In genomic region chr1:192803501-192803900, GRCh38 we compare ENCODE assay signal across 25 cellular contexts. TPM values are rescaled to one million over a fixed set of nuclear protein-coding genes. Genes with fewer than 3 reads are reported as not detected.
DNase-seq lines count a peak whose midpoint lies in the region; ATAC-seq, FAIRE-seq and TF ChIP-seq lines count a peak whose summit lies in the region.
"Had no signal": no experiment of that assay in that cellular context is flagged by ENCODE, and none has a peak within 500 bp of the region (broad histone marks: within the 10 kb centered on the region; RNA-seq: fewer than 3 reads in every experiment).

No MANE protein-coding gene starts in this region.

- H3K9me2 ChIP-seq in GM23248 (ENCODE audit: insufficient read depth) = no peaks in the 10 kb centered on the region

- no peak overlapping the region for H3K27ac Mint-ChIP-seq in activated naive CD4-positive, alpha-beta T cell treated with anti-CD3 and anti-CD28 coated beads for 36 hours
- H3K27ac Mint-ChIP-seq: CD4-positive, alpha-beta T cell; H9 had no signal

- H3K4me1 ChIP-seq in GM23248 (ENCODE audit: insufficient read depth) = peaks cover 20% of the 10 kb centered on the region

- H3K4me3 Mint-ChIP-seq in activated naive CD4-positive, alpha-beta T cell treated with anti-CD3 and anti-CD28 coated beads for 36 hours = no peak overlapping the region
- H3K4me3 Mint-ChIP-seq: CD14-positive monocyte; CD4-positive, alpha-beta T cell; CD8-positive, alpha-beta memory T cell; H9 had no signal

- TF ChIP-seq CTCF in choroid plexus epithelial cell (conservative IDR thresholded peaks at IDR 0.05; ENCODE audit: low read depth, low read length) = no peak
- TF ChIP-seq CTCF in fibroblast of pulmonary artery (IDR thresholded peaks at IDR 0.05; ENCODE audit: low read length, missing control alignments) = no peak

- H3F3A ChIP-seq in GM23248 (ENCODE audit: insufficient read depth) = peaks cover 29% of the 10 kb centered on the region

- no peaks in the 10 kb centered on the region for H3K36me3 Mint-ChIP-seq in activated naive CD4-positive, alpha-beta T cell treated with anti-CD3 and anti-CD28 coated beads for 36 hours (ENCODE audit: low read depth)
- H3K36me3 Mint-ChIP-seq: CD14-positive monocyte had no signal

- no peaks in the 10 kb centered on the region for H3K27me3 ChIP-seq in GM23248 (replicated peaks; ENCODE audit: insufficient read depth)
- H3K27me3 ChIP-seq: BE2C; BLaER1 treated with 17β-estradiol and CSF1 and Interleukin-3, amounts not matched to agents 10 nM and 100 nM had no signal

- no peak overlapping the region for H3K27ac ChIP-seq in GM23248
- H3K27ac ChIP-seq: A549 had no signal

- FAIRE-seq in H54 (lab: Jason Lieb, UNC) = peak; percentile 11
- FAIRE-seq: A549, D721Med, GM12891, GM18507 had no signal

- H3K79me2 ChIP-seq in GM23248 (ENCODE audit: insufficient read depth) = no peaks in the 10 kb centered on the region

- ATAC-seq in HG03342 (IDR thresholded peaks at IDR 0.05; ENCODE audit: unreplicated experiment) = no peak
- ATAC-seq: A549, HCT116 had no signal

- H3K36me3 ChIP-seq in GM23248 (ENCODE audit: low read depth) = no peaks in the 10 kb centered on the region
- H3K36me3 ChIP-seq: BE2C; BLaER1 treated with 17β-estradiol and CSF1 and Interleukin-3, amounts not matched to agents 10 nM and 100 nM had no signal

- no peak overlapping the region for H3K4me3 ChIP-seq in choroid plexus epithelial cell (ENCODE audit: low read depth, low read length)
- H3K4me3 ChIP-seq in fibroblast of pulmonary artery (replicated peaks; ENCODE audit: low read depth, low read length) = no peak overlapping the region
- H3K4me3 ChIP-seq in GM23248 = no peak overlapping the region
- H3K4me3 ChIP-seq: A549; BLaER1 treated with 17β-estradiol and CSF1 and Interleukin-3, amounts not matched to agents 10 nM and 100 nM had no signal

- no peaks in the 10 kb centered on the region for H3K9me3 Mint-ChIP-seq in activated naive CD4-positive, alpha-beta T cell treated with anti-CD3 and anti-CD28 coated beads for 36 hours
- H3K9me3 Mint-ChIP-seq: CD14-positive monocyte; CD4-positive, alpha-beta T cell; CD8-positive, alpha-beta memory T cell; H9 had no signal

- H3K9me3 ChIP-seq in GM23248 (ENCODE audit: low read depth) = no peaks in the 10 kb centered on the region
- H3K9me3 ChIP-seq: A549; BE2C; BLaER1 treated with 17β-estradiol and CSF1 and Interleukin-3, amounts not matched to agents 10 nM and 100 nM had no signal

- no peak for TF ChIP-seq POLR2A in H54 (IDR thresholded peaks at IDR 0.05; ENCODE audit: low read depth, low read length)

- in situ Hi-C loops in GM23248 (cut with MboI) = loop anchor here (25.0 kb wide), 1 partner anchor 209 kb away; no protein-coding TSS in a partner anchor

- CTCF ChIA-PET in activated naive CD4-positive, alpha-beta T cell treated with anti-CD3 and anti-CD28 coated beads for 36 hours (lab: Charles Lee) = interaction anchor here (0.6 to 1.8 kb wide), 2 partner anchors 12 to 59 kb away, joined by 4 to 5 read pairs; no protein-coding TSS in a partner anchor

- H4K20me1 ChIP-seq in GM23248 (ENCODE audit: insufficient read depth) = no peaks in the 10 kb centered on the region
- H4K20me1 ChIP-seq: BLaER1 treated with 17β-estradiol and CSF1 and Interleukin-3, amounts not matched to agents 10 nM and 100 nM had no signal

- H3K27me3 Mint-ChIP-seq in activated naive CD4-positive, alpha-beta T cell treated with anti-CD3 and anti-CD28 coated beads for 36 hours (ENCODE audit: low read depth) = no peaks in the 10 kb centered on the region
- H3K27me3 Mint-ChIP-seq: CD4-positive, alpha-beta T cell had no signal

- intact Hi-C loops in activated naive CD4-positive, alpha-beta T cell treated with anti-CD3 and anti-CD28 coated beads for 36 hours (cut with micrococcal nuclease) = loop anchor here (10.0 kb wide), 1 partner anchor 451 kb away; no protein-coding TSS in a partner anchor

- H3K4me2 ChIP-seq in GM23248 (ENCODE audit: unreplicated experiment) = no peak overlapping the region
- H3K4me2 ChIP-seq: A549; BLaER1 treated with 17β-estradiol and CSF1 and Interleukin-3, amounts not matched to agents 10 nM and 100 nM had no signal

- H3K4me1 Mint-ChIP-seq in activated naive CD4-positive, alpha-beta T cell treated with anti-CD3 and anti-CD28 coated beads for 36 hours (ENCODE audit: low read depth) = peaks cover 20% of the 10 kb centered on the region

- H2AFZ ChIP-seq in GM23248 = no peak overlapping the region

- H3K9ac ChIP-seq in GM23248 = no peak overlapping the region
- H3K9ac ChIP-seq: BLaER1 treated with 17β-estradiol and CSF1 and Interleukin-3, amounts not matched to agents 10 nM and 100 nM had no signal

- no peak for DNase-seq in H54 (ENCODE audit: insufficient read length, low spot score)
- DNase-seq in choroid plexus epithelial cell (ENCODE audit: low read depth) = peak; percentile 34
- DNase-seq in fibroblast of pulmonary artery (ENCODE audit: low read depth) = peak; percentile 11
- DNase-seq in nucleus accumbens (lab: John Stamatoyannopoulos, UW) = no peak
- DNase-seq in activated naive CD4-positive, alpha-beta T cell treated with anti-CD3 and anti-CD28 coated beads for 36 hours = no peak
- DNase-seq in GM23248 = no peak
- DNase-seq: 8988T; ACHN; AML-193; BE2C; CD4-positive, alpha-beta T cell; CD8-positive, alpha-beta memory T cell; DMS 273 treated with DMSO at 0.1 percent for 48 hours; DMS79; GF-D8; GOT3; H9 had no signal

RNA-seq across cellular contexts. Expression of gene RGS2, which starts 5.3 kb away (rescaled TPM):
- total RNA-seq in activated naive CD4-positive, alpha-beta T cell treated with anti-CD3 and anti-CD28 coated beads for 36 hours = 10 to 100 TPM; 11.7 to 11.8 TPM
- total RNA-seq in GM23248 (2014; rRNA removed; shearing (Covaris generic)) = 0.38 and 0.43 TPM in 2 replicates
- 2.2 and 3.8 TPM in 2 replicates for polyA plus RNA-seq in GM23248 (2016; fragmentation: Nextera tagmentation; extraction: Ambion mirVana)

Comparison
In these comparisons a context has a peak if more than half of its experiments do, and no peak if none do; other contexts are left out.
1. DNase-seq: peak in choroid plexus epithelial cell (single experiment) and fibroblast of pulmonary artery (single experiment); none in H54 (single experiment), nucleus accumbens (0 of 56), activated naive CD4-positive, alpha-beta T cell treated with anti-CD3 and anti-CD28 coated beads for 36 hours (single experiment) and GM23248 (single experiment).